20 cellular contexts compared by ENCODE assay signal in genomic region chr17:12128946-12129345, GRCh38.
"Had no signal": no experiment of that assay in that cellular context is flagged by ENCODE, and none has a peak within 500 bp of the region (broad histone marks: within the 10 kb centered on the region; RNA-seq: fewer than 3 reads in every experiment).

No MANE protein-coding gene starts in this region.

- H3K4me3 ChIP-seq: SJSA1, SK-N-MC had no signal

- H3K9me3 ChIP-seq: SJSA1 had no signal

- H3K27me3 ChIP-seq: SJSA1 had no signal

- DNase-seq: KBM-7, MM.1S, NCI-H1048, NCI-H1105, NCI-H1417 treated with DMSO at 0.1 percent for 48 hours, NCI-H146, NCI-H1694 treated with DMSO at 0.1 percent for 48 hours, NCI-H1930, NCI-H2081, NCI-H2107, NCI-H2227 treated with DMSO at 0.1 percent for 48 hours, NCI-H510A, NCI-H524 treated with DMSO at 0.1 percent for 48 hours, NCI-H69, NCI-H774, Right ventricle myocardium superior, RPMI8226, SIG-M5 had no signal

- H3K4me1 ChIP-seq: SJSA1 had no signal

- H3K27ac ChIP-seq: SJSA1, SK-N-MC had no signal
